In the genomic region with DNA sequence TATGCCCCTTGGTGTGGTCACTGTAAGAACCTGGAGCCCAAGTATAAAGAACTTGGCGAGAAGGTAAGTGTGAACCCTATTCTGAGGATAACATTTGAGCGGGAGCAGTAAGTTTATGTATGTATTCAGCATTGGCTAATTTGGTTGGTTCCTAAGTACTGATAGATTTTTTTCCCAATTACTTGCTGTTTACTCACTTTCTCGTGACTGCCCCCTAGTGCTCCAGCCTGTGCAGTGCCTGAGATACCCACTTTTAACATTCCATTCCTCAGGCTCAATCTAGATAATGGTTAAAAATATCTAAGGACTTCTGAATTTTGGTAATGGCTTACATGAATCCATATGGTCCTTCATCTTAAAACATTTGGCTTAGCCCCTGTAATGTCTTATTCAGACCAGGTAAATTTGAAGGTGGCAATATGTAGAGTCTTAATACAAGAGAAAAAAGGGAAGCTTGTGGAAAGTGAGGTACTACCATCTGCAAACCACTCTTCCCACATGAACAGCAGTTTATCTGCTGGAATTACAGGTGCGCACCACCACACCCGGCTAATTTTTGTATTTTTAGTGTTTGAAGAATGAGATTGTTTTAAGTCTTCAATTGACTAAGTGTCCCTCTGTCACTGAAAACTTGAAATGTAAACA, we compare ENCODE assay signal across 8 cellular contexts. TPM values are rescaled to one million over a fixed set of nuclear protein-coding genes. Genes with fewer than 3 reads are reported as not detected.
A peak's percentile ranks its signal among the peaks of the same experiment; 100 is the strongest.
DNase-seq lines count a peak whose midpoint lies in the region; ATAC-seq lines count a peak whose summit lies in the region.

No MANE protein-coding gene starts in this region.

- H3K4me1 Mint-ChIP-seq in activated naive CD8-positive, alpha-beta T cell treated with anti-CD3 and anti-CD28 coated beads, Interleukin-2, amount 50 U/mL, for 24 hours = no peaks in the 10 kb centered on the region

- no peaks in the 10 kb centered on the region for H3K27me3 Mint-ChIP-seq in activated naive CD8-positive, alpha-beta T cell treated with anti-CD3 and anti-CD28 coated beads, Interleukin-2, amount 50 U/mL, for 24 hours

- 72% methylated on average over 5 of the region's 5 CpGs for WGBS in right cardiac atrium

- H3K9me3 Mint-ChIP-seq in activated naive CD8-positive, alpha-beta T cell treated with anti-CD3 and anti-CD28 coated beads, Interleukin-2, amount 50 U/mL, for 24 hours = no peaks in the 10 kb centered on the region

- H3K27ac ChIP-seq in right cardiac atrium (ENCODE audit: low read length) = no peak overlapping the region

- H3K27ac Mint-ChIP-seq in activated naive CD8-positive, alpha-beta T cell treated with anti-CD3 and anti-CD28 coated beads, Interleukin-2, amount 50 U/mL, for 24 hours = no peak overlapping the region

- H3K4me1 ChIP-seq in right cardiac atrium (ENCODE audit: control insufficient read depth, insufficient read depth, low read length) = no peaks in the 10 kb centered on the region

- intact Hi-C loops in right cardiac atrium (cut with DNase I) = no loop called here

- H3K4me3 ChIP-seq in right cardiac atrium (ENCODE audit: low read length) = no peak overlapping the region

- H3K27me3 ChIP-seq in right cardiac atrium (ENCODE audit: control insufficient read depth, insufficient read depth) = no peaks in the 10 kb centered on the region

- peaks cover 72% of the 10 kb centered on the region for H3K36me3 Mint-ChIP-seq in activated naive CD8-positive, alpha-beta T cell treated with anti-CD3 and anti-CD28 coated beads, Interleukin-2, amount 50 U/mL, for 24 hours (ENCODE audit: low read depth)

- peak; percentile 58 for ATAC-seq in activated naive CD8-positive, alpha-beta T cell treated with anti-CD3 and anti-CD28 coated beads, Interleukin-2, amount 50 U/mL, for 24 hours
- ATAC-seq in right cardiac atrium (peak; percentile 25 to 42), HG03457 (IDR thresholded peaks at IDR 0.05; ENCODE audit: unreplicated experiment) (no peak), GM18909 (IDR thresholded peaks at IDR 0.05; ENCODE audit: poor library complexity, unreplicated experiment) (no peak)

- H3K9me3 ChIP-seq in right cardiac atrium (ENCODE audit: control insufficient read depth, low read length) = no peaks in the 10 kb centered on the region

- peak; percentile 41 for DNase-seq in Caki2 (ENCODE audit: low read depth)
- peak in 51 of 76 experiments; percentile 1 to 67 (median 27) for DNase-seq in HUDEP-2 (lab: John Stamatoyannopoulos, UW; ENCODE audit: unreplicated experiment in 76 of 76)
- peak; percentile 53 for DNase-seq in SK-N-DZ (ENCODE audit: low spot score)
- peak; percentile 70 for DNase-seq in activated naive CD8-positive, alpha-beta T cell treated with anti-CD3 and anti-CD28 coated beads, Interleukin-2, amount 50 U/mL, for 24 hours
- peak; percentile 50 to 82 (median 68) for DNase-seq in right cardiac atrium
- DNase-seq in smooth muscle cell of the brain vasculature (ENCODE audit: low read depth, low spot score) = peak; percentile 32

- in situ Hi-C loops in Caki2 (cut with HindIII; ENCODE audit: low pct_unique_long_range_greater_than_20kb, low sequenced_read_pairs) = no loop called here

- H3K4me3 Mint-ChIP-seq in activated naive CD8-positive, alpha-beta T cell treated with anti-CD3 and anti-CD28 coated beads, Interleukin-2, amount 50 U/mL, for 24 hours = no peak overlapping the region

RNA-seq across cellular contexts. Expression of a gene that starts 7.1 kb away (rescaled TPM):
- 8.1 and 11.6 TPM in 2 replicates for total RNA-seq in Caki2 (2014; rRNA removed; shearing (Covaris generic); ENCODE audit: low replicate concordance)
- not detected in 2 replicates for polyA plus RNA-seq in SK-N-DZ (2014; cell fraction: cytosol; rRNA removed)
- polyA plus RNA-seq in SK-N-DZ (2014; cell fraction: nucleus; rRNA removed) = not detected in 2 replicates
- 1 to 10 TPM; 1.6 to 2.8 (median 1.9) TPM for total RNA-seq in right cardiac atrium
- 1.1 TPM for polyA plus RNA-seq in right cardiac atrium

RNA-seq across cellular contexts. Expression of a gene that starts 22.4 kb away (rescaled TPM):
- 1,425 and 1,758 TPM in 2 replicates for total RNA-seq in Caki2 (2014; rRNA removed; shearing (Covaris generic); ENCODE audit: low replicate concordance)
- polyA plus RNA-seq in SK-N-DZ (2014; cell fraction: cytosol; rRNA removed) = 966 and 1,135 TPM in 2 replicates
- 841 and 1,066 TPM in 2 replicates for polyA plus RNA-seq in SK-N-DZ (2014; cell fraction: nucleus; rRNA removed)
- 1,000 to 10,000 TPM in 1 of 4 donors, 100 to 1,000 TPM in 3; 889 to 1,080 (median 940) TPM for total RNA-seq in right cardiac atrium
- polyA plus RNA-seq in right cardiac atrium = 2,656 TPM

RNA-seq across cellular contexts. Expression of a gene that starts 23.5 kb away (rescaled TPM):
- 180 and 200 TPM in 2 replicates for total RNA-seq in Caki2 (2014; rRNA removed; shearing (Covaris generic); ENCODE audit: low replicate concordance)
- 209 and 223 TPM in 2 replicates for polyA plus RNA-seq in SK-N-DZ (2014; cell fraction: cytosol; rRNA removed)
- polyA plus RNA-seq in SK-N-DZ (2014; cell fraction: nucleus; rRNA removed) = 76.0 and 96.0 TPM in 2 replicates
- 100 to 1,000 TPM; 151 to 251 (median 216) TPM for total RNA-seq in right cardiac atrium
- polyA plus RNA-seq in right cardiac atrium = 156 TPM

RNA-seq across cellular contexts. Expression of a gene that starts 30.3 kb away (rescaled TPM):
- not detected in 2 replicates for total RNA-seq in Caki2 (2014; rRNA removed; shearing (Covaris generic); ENCODE audit: low replicate concordance)
- polyA plus RNA-seq in SK-N-DZ (2014; cell fraction: cytosol; rRNA removed) = 0.06 and 0.33 TPM in 2 replicates
- 0.07 and 1.1 TPM in 2 replicates for polyA plus RNA-seq in SK-N-DZ (2014; cell fraction: nucleus; rRNA removed)
- under 1 TPM in 3 of 4 donors, not detected in 1; 0.12 to 0.29 (median 0.25) TPM for total RNA-seq in right cardiac atrium
- 0.41 TPM for polyA plus RNA-seq in right cardiac atrium

RNA-seq across cellular contexts. Expression of a gene that starts 30.7 kb away (rescaled TPM):
- total RNA-seq in Caki2 (2014; rRNA removed; shearing (Covaris generic); ENCODE audit: low replicate concordance) = 0.81 and 3.8 TPM in 2 replicates
- polyA plus RNA-seq in SK-N-DZ (2014; cell fraction: cytosol; rRNA removed) = 4.3 TPM in 2 replicates
- 8.5 and 10.7 TPM in 2 replicates for polyA plus RNA-seq in SK-N-DZ (2014; cell fraction: nucleus; rRNA removed)
- 10 to 100 TPM in 3 of 4 donors, 1 to 10 TPM in 1; 9.6 to 16.0 (median 14.5) TPM for total RNA-seq in right cardiac atrium
- 37.9 TPM for polyA plus RNA-seq in right cardiac atrium

Comparison
In these comparisons a context has a peak if more than half of its experiments do, and no peak if none do; other contexts are left out.
1. ATAC-seq: peak in activated naive CD8-positive, alpha-beta T cell treated with anti-CD3 and anti-CD28 coated beads, Interleukin-2, amount 50 U/mL, for 24 hours (single experiment) and right cardiac atrium (2 of 2); none in HG03457 (single experiment) and GM18909 (single experiment).
2. Peak in every context shown above with its lines, with median percentiles within 50 percentile points of each other: DNase-seq.